In genomic region chr5:109690456-109691247, GRCh38 we compare ENCODE assay signal across 1 cellular context.
A peak's percentile ranks its signal among the peaks of the same experiment; 100 is the strongest.
TF ChIP-seq lines count a peak whose summit lies in the region.

No MANE protein-coding gene starts in this region.

TF ChIP-seq in K562, 482 proteins besides CTCF, POLR2A, EP300 and RAD21 (continued from another document and continues in another):
- no peak for TF ChIP-seq POLR2G (IDR thresholded peaks at IDR 0.05; ENCODE audit: low read depth, low read length)
- no peak for TF ChIP-seq DDX20 (tag; IDR thresholded peaks at IDR 0.05; ENCODE audit: low read depth)
- TF ChIP-seq ELF2 (CRISPR knock-in tag; IDR thresholded peaks at IDR 0.05): no peak
- TF ChIP-seq ZC3H11A (IDR thresholded peaks at IDR 0.05; ENCODE audit: low read depth, low read length): no peak
- no peak for TF ChIP-seq ZBTB26 (CRISPR knock-in tag; IDR thresholded peaks at IDR 0.05)
- no peak; the same call in 1 of the 2 replicates for TF ChIP-seq BRD4 (IDR thresholded peaks at IDR 0.05)
- TF ChIP-seq MTA1 (IDR thresholded peaks at IDR 0.05; ENCODE audit: borderline replicate concordance): no peak
- no peak for TF ChIP-seq HMGN3 (IDR thresholded peaks at IDR 0.05; ENCODE audit: borderline replicate concordance, extremely low read depth, insufficient read length, low read depth, low read length)
- no peak for TF ChIP-seq TSHZ1 (CRISPR knock-in tag; IDR thresholded peaks at IDR 0.05)
- no peak for TF ChIP-seq ZNF717 (CRISPR knock-in tag; IDR thresholded peaks at IDR 0.05)
- no peak for TF ChIP-seq LEF1 (IDR thresholded peaks at IDR 0.05)
- TF ChIP-seq LARP7 (IDR thresholded peaks at IDR 0.05): no peak
- TF ChIP-seq TARDBP (IDR thresholded peaks at IDR 0.05): no peak
- TF ChIP-seq MBD1 (CRISPR knock-in tag; IDR thresholded peaks at IDR 0.05): no peak
- no peak for TF ChIP-seq NEUROD1 (IDR thresholded peaks at IDR 0.05; ENCODE audit: borderline replicate concordance, low read depth, low read length, partially characterized antibody)
- TF ChIP-seq C11orf30 (IDR thresholded peaks at IDR 0.05; ENCODE audit: low read depth): no peak
- TF ChIP-seq HBP1 (CRISPR knock-in tag; IDR thresholded peaks at IDR 0.05): no peak
- 0 out of 2 replicates have a peak, but pooled peaks have one; percentile 25 for TF ChIP-seq SMC3 (conservative IDR thresholded peaks at IDR 0.05; ENCODE audit: insufficient read depth, low read depth, low read length)
- TF ChIP-seq STAT6 (CRISPR knock-in tag; IDR thresholded peaks at IDR 0.05): no peak
- no peak for TF ChIP-seq E2F5 (CRISPR knock-in tag; IDR thresholded peaks at IDR 0.05)
- no peak for TF ChIP-seq SMARCA5 (IDR thresholded peaks at IDR 0.05)
- no peak for TF ChIP-seq KAT8 (IDR thresholded peaks at IDR 0.05; ENCODE audit: low read depth)
- TF ChIP-seq SRSF3 (IDR thresholded peaks at IDR 0.05; ENCODE audit: insufficient read depth, low read length): 0 out of 2 replicates have a peak, but pooled peaks have one; percentile 33
- no peak for TF ChIP-seq ZNF347 (CRISPR knock-in tag; IDR thresholded peaks at IDR 0.05; ENCODE audit: low read depth)
- TF ChIP-seq VEZF1 (CRISPR knock-in tag; IDR thresholded peaks at IDR 0.05): 0 out of 2 replicates have a peak, but pooled peaks have one; percentile 52
- TF ChIP-seq TAF1 (IDR thresholded peaks at IDR 0.05; ENCODE audit: control insufficient read depth, extremely low read depth, insufficient read depth, low read length, severe bottlenecking): peak; percentile 38
- no peak for TF ChIP-seq CC2D1A (IDR thresholded peaks at IDR 0.05)
- no peak for TF ChIP-seq ZNF140 (CRISPR knock-in tag; IDR thresholded peaks at IDR 0.05)
- TF ChIP-seq MCM2 (IDR thresholded peaks at IDR 0.05; ENCODE audit: low read depth): no peak
- TF ChIP-seq NR2F6 (CRISPR knock-in tag; IDR thresholded peaks at IDR 0.05): no peak
- TF ChIP-seq HMBOX1 (IDR thresholded peaks at IDR 0.05): peak; percentile 90; the same call in 1 of the 2 replicates
- TF ChIP-seq RB1 (IDR thresholded peaks at IDR 0.05; ENCODE audit: low read depth): 0 out of 2 replicates have a peak, but pooled peaks have one; percentile 21
- TF ChIP-seq XRCC3 (IDR thresholded peaks at IDR 0.05): no peak
- no peak for TF ChIP-seq YBX1 (IDR thresholded peaks at IDR 0.05)
- TF ChIP-seq ELK3 (CRISPR knock-in tag; IDR thresholded peaks at IDR 0.05): no peak
- no peak for TF ChIP-seq TBP (optimal IDR thresholded peaks at IDR 0.05; ENCODE audit: low read depth, low read length)
- no peak for TF ChIP-seq CBX3 (IDR thresholded peaks at IDR 0.05; ENCODE audit: borderline replicate concordance in 1 of 2, low read length in 2 of 2)
- TF ChIP-seq FOXA3 (CRISPR knock-in tag; conservative IDR thresholded peaks at IDR 0.05 in 1 of 2, IDR thresholded peaks at IDR 0.05 in 1 of 2): no peak
- TF ChIP-seq FOXO4 (CRISPR knock-in tag; IDR thresholded peaks at IDR 0.05): no peak
- no peak; the same call in 1 of the 2 replicates for TF ChIP-seq ZBTB43 (CRISPR knock-in tag; IDR thresholded peaks at IDR 0.05)
- no peak for TF ChIP-seq IFI16 (CRISPR knock-in tag; IDR thresholded peaks at IDR 0.05)
- TF ChIP-seq ZNF586 (CRISPR knock-in tag; conservative IDR thresholded peaks at IDR 0.05): no peak
- no peak for TF ChIP-seq CHCHD3 (CRISPR knock-in tag; IDR thresholded peaks at IDR 0.05)
